24 cellular contexts compared by ENCODE assay signal in the genomic region with DNA sequence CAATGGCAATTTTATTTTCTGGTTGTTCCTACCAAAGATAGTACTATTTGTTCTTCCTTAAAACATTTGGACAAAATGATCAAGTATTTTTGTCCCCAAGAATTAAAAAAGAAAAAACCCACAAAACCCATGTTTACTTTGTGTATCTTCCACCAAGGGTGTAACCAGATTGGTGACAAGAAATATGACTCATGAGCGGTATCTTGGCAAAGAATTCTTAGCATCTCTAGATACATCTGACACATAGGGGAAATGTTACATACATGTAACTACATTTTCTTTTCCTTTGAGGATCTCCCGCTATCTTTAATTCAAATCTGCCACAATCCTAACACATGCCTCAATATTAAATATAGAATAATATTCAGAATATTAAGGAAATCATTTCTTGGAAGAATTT.
DNase-seq lines count a peak whose midpoint lies in the region; FAIRE-seq and TF ChIP-seq lines count a peak whose summit lies in the region.
"Had no signal": no experiment of that assay in that cellular context is flagged by ENCODE, and none has a peak within 500 bp of the region (broad histone marks: within the 10 kb centered on the region; RNA-seq: fewer than 3 reads in every experiment).

No MANE protein-coding gene starts in this region.

- no peak overlapping the region for H3K9ac ChIP-seq in kidney (ENCODE audit: low read length in 2 of 2)
- H3K9ac ChIP-seq: neural progenitor cell had no signal

- H3K9me3 ChIP-seq in kidney (ENCODE audit: control insufficient read depth in 1 of 2, low read length in 2 of 2) = no peaks in the 10 kb centered on the region
- H3K9me3 ChIP-seq in ascending aorta = no peaks in the 10 kb centered on the region

- H3K36me3 ChIP-seq in bronchial epithelial cell (ENCODE audit: control insufficient read depth, insufficient read depth, low read length) (no peaks in the 10 kb centered on the region), kidney (ENCODE audit: control insufficient read depth in 1 of 2, insufficient read depth in 2 of 2, low read length in 2 of 2) (no peaks in the 10 kb centered on the region), ascending aorta (no peaks in the 10 kb centered on the region)

- FAIRE-seq in bronchial epithelial cell (lab: Jason Lieb, UNC) (no peak), kidney (lab: Jason Lieb, UNC) (no peak)
- FAIRE-seq: endometrium, GM12878, urothelium cell line had no signal

- H3K4me1 ChIP-seq in kidney (ENCODE audit: control insufficient read depth in 1 of 2, insufficient read depth in 1 of 2, low read depth in 1 of 2, low read length in 2 of 2) (peaks cover 0 to 15% of the 10 kb centered on the region in 2 donors), ascending aorta (peaks cover 0 to 9% of the 10 kb centered on the region in 2 donors)

- H3K27ac ChIP-seq in kidney (ENCODE audit: low read depth in 2 of 2, low read length in 2 of 2) (no peak overlapping the region), ascending aorta (no peak overlapping the region)
- H3K27ac ChIP-seq: WERI-Rb-1 had no signal

- intact Hi-C loops in kidney (cut with DNase I) = no loop called here
- intact Hi-C loops in ascending aorta (cut with DNase I) = no loop called here

- H3K4me3 ChIP-seq in bronchial epithelial cell (ENCODE audit: low read depth, low read length) (no peak overlapping the region), kidney (ENCODE audit: low read length in 2 of 2) (no peak overlapping the region), ascending aorta (no peak overlapping the region)
- H3K4me3 ChIP-seq: GM12878, neural progenitor cell had no signal

- DNase-seq in AG08395 (ENCODE audit: low spot score) (peak; percentile 9), M059J (ENCODE audit: low read depth) (peak; percentile 59), bronchial epithelial cell (ENCODE audit: low read depth) (peak; percentile 44), inferior parietal cortex (ENCODE audit: extremely low spot score) (peak; percentile 35), kidney (no peak), GM19240 (ENCODE audit: insufficient read length, low spot score) (no peak), NCI-H69 (lab: John Stamatoyannopoulos, UW) (no peak), ascending aorta (ENCODE audit: low spot score in 2 of 2) (no peak)
- DNase-seq: activated CD8-positive, alpha-beta T cell treated with anti-CD3 and anti-CD28 coated beads for 36 hours; AML-193; COR-L47; head of caudate nucleus; islet precursor cell; midbrain; MM.1S; NCI-H774; RPMI8226; stimulated activated CD4-positive, alpha-beta T cell treated with anti-CD3 and anti-CD28 coated beads, Interleukin-15, amount 100 ng/mL, for 24 hours; T-helper 1 cell; WERI-Rb-1 had no signal

- H3K27me3 ChIP-seq in bronchial epithelial cell (ENCODE audit: control insufficient read depth, insufficient read depth, low read length) = no peaks in the 10 kb centered on the region
- no peaks in the 10 kb centered on the region for H3K27me3 ChIP-seq in ascending aorta
- H3K27me3 ChIP-seq: neural progenitor cell had no signal

- TF ChIP-seq CTCF in bronchial epithelial cell (IDR thresholded peaks at IDR 0.05; ENCODE audit: insufficient read depth, low read length, severe bottlenecking) = no peak
- TF ChIP-seq CTCF in kidney (IDR thresholded peaks at IDR 0.05; ENCODE audit: borderline replicate concordance, extremely low read depth, insufficient read depth) = no peak
- TF ChIP-seq CTCF in ascending aorta (IDR thresholded peaks at IDR 0.05) = no peak

Comparison
In these comparisons a context has a peak if more than half of its experiments do, and no peak if none do; other contexts are left out.
1. DNase-seq: peak in AG08395 (single experiment), M059J (single experiment), bronchial epithelial cell (single experiment) and inferior parietal cortex (single experiment); none in kidney (single experiment), GM19240 (single experiment), NCI-H69 (single experiment) and ascending aorta (0 of 2).